Comparison of ENCODE assay signal across 2 cellular contexts in the genomic region with DNA sequence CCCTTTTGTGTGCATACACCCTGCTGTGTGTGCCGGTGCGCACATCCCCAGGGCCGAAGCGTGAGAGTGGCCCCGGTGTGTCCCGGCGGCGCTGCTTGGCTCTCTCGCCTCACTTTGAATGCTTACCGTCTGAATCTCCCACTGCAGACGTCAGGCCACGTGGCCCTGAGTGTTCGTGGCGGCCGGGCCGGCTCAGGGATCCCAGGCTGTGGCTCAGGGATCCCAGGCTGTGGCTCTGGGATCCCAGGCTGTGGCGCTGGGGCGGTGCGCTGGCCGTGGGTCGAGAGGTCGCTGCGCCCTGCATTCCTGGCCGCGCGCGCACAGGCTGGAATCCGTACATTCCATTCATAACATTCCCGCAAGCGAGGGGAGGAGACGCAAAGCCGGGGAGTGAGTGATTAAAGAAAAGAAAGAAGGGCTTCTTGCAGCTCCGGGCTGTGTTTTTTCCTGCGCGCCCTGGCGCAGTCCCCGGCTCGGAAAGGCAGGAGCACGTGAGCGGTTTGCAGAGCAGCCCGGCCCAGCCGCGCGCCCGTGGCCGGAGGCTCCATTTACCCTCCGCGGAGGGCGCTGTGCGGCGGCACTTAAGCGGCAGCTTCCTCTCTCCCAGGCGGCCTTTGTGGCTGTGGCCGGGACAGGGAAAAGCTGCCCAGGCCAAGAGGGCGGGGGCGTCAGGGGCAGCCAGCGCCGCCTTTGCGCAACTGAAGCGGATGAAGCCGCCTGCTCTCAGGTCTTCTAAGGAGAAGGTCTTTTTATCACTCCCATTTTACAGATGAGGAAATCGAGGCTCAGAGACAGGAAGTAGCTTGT.
TF ChIP-seq lines count a peak whose summit lies in the region.

No MANE protein-coding gene starts in this region.

TF ChIP-seq in WTC11, 78 proteins besides CTCF, POLR2A, EP300 and RAD21 (continued from another document and continues in another):
- TF ChIP-seq SMAD3 (CRISPR knock-in tag; IDR thresholded peaks at IDR 0.05; ENCODE audit: borderline replicate concordance), result no peak
- TF ChIP-seq, protein P1, sequence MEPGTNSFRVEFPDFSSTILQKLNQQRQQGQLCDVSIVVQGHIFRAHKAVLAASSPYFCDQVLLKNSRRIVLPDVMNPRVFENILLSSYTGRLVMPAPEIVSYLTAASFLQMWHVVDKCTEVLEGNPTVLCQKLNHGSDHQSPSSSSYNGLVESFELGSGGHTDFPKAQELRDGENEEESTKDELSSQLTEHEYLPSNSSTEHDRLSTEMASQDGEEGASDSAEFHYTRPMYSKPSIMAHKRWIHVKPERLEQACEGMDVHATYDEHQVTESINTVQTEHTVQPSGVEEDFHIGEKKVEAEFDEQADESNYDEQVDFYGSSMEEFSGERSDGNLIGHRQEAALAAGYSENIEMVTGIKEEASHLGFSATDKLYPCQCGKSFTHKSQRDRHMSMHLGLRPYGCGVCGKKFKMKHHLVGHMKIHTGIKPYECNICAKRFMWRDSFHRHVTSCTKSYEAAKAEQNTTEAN (CRISPR knock-in tag; IDR thresholded peaks at IDR 0.05), result 0 out of 2 replicates have a peak, but pooled peaks have one; percentile 49
- no peak for TF ChIP-seq ELF4 (CRISPR knock-in tag; IDR thresholded peaks at IDR 0.05; ENCODE audit: low read depth)
- TF ChIP-seq GTF2I (CRISPR knock-in tag; conservative IDR thresholded peaks at IDR 0.05), result peak; percentile 97
- no peak for TF ChIP-seq CREB1 (CRISPR knock-in tag; IDR thresholded peaks at IDR 0.05)
- TF ChIP-seq GABPB1 (CRISPR knock-in tag; IDR thresholded peaks at IDR 0.05), result 0 out of 2 replicates have a peak, but pooled peaks have one; percentile 11
- TF ChIP-seq, protein P2, sequence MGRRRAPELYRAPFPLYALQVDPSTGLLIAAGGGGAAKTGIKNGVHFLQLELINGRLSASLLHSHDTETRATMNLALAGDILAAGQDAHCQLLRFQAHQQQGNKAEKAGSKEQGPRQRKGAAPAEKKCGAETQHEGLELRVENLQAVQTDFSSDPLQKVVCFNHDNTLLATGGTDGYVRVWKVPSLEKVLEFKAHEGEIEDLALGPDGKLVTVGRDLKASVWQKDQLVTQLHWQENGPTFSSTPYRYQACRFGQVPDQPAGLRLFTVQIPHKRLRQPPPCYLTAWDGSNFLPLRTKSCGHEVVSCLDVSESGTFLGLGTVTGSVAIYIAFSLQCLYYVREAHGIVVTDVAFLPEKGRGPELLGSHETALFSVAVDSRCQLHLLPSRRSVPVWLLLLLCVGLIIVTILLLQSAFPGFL (CRISPR knock-in tag; IDR thresholded peaks at IDR 0.05; ENCODE audit: borderline replicate concordance), result no peak
- no peak for TF ChIP-seq ETV6 (CRISPR knock-in tag; IDR thresholded peaks at IDR 0.05)
- TF ChIP-seq, protein P3, sequence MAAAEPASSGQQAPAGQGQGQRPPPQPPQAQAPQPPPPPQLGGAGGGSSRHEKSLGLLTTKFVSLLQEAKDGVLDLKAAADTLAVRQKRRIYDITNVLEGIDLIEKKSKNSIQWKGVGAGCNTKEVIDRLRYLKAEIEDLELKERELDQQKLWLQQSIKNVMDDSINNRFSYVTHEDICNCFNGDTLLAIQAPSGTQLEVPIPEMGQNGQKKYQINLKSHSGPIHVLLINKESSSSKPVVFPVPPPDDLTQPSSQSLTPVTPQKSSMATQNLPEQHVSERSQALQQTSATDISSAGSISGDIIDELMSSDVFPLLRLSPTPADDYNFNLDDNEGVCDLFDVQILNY (CRISPR knock-in tag; IDR thresholded peaks at IDR 0.05), result peak; percentile 46; the same call in 1 of the 2 replicates
- 0 out of 2 replicates have a peak, but pooled peaks have one; percentile 32 for TF ChIP-seq FOXK1 (CRISPR knock-in tag; IDR thresholded peaks at IDR 0.05)
- TF ChIP-seq JUN (CRISPR knock-in tag; IDR thresholded peaks at IDR 0.05), result no peak
- TF ChIP-seq, protein P4, sequence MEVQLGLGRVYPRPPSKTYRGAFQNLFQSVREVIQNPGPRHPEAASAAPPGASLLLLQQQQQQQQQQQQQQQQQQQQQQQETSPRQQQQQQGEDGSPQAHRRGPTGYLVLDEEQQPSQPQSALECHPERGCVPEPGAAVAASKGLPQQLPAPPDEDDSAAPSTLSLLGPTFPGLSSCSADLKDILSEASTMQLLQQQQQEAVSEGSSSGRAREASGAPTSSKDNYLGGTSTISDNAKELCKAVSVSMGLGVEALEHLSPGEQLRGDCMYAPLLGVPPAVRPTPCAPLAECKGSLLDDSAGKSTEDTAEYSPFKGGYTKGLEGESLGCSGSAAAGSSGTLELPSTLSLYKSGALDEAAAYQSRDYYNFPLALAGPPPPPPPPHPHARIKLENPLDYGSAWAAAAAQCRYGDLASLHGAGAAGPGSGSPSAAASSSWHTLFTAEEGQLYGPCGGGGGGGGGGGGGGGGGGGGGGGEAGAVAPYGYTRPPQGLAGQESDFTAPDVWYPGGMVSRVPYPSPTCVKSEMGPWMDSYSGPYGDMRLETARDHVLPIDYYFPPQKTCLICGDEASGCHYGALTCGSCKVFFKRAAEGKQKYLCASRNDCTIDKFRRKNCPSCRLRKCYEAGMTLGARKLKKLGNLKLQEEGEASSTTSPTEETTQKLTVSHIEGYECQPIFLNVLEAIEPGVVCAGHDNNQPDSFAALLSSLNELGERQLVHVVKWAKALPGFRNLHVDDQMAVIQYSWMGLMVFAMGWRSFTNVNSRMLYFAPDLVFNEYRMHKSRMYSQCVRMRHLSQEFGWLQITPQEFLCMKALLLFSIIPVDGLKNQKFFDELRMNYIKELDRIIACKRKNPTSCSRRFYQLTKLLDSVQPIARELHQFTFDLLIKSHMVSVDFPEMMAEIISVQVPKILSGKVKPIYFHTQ (CRISPR knock-in tag; IDR thresholded peaks at IDR 0.05), result no peak
- TF ChIP-seq, protein P5, sequence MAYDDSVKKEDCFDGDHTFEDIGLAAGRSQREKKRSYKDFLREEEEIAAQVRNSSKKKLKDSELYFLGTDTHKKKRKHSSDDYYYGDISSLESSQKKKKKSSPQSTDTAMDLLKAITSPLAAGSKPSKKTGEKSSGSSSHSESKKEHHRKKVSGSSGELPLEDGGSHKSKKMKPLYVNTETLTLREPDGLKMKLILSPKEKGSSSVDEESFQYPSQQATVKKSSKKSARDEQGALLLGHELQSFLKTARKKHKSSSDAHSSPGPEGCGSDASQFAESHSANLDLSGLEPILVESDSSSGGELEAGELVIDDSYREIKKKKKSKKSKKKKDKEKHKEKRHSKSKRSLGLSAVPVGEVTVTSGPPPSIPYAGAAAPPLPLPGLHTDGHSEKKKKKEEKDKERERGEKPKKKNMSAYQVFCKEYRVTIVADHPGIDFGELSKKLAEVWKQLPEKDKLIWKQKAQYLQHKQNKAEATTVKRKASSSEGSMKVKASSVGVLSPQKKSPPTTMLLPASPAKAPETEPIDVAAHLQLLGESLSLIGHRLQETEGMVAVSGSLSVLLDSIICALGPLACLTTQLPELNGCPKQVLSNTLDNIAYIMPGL (CRISPR knock-in tag; IDR thresholded peaks at IDR 0.05), result no peak; the same call in 1 of the 2 replicates
- TF ChIP-seq TEAD1 (CRISPR knock-in tag; IDR thresholded peaks at IDR 0.05), result peak; percentile 89; the same call in 1 of the 2 replicates
- no peak for TF ChIP-seq ZNF219 (CRISPR knock-in tag; IDR thresholded peaks at IDR 0.05; ENCODE audit: borderline replicate concordance)

TF ChIP-seq in HEK293T, 16 proteins besides CTCF, POLR2A, EP300 and RAD21 (continued from another document):
- TF ChIP-seq FOXM1 (IDR thresholded peaks at IDR 0.05; ENCODE audit: borderline replicate concordance), result no peak
- TF ChIP-seq ZNF384 (IDR thresholded peaks at IDR 0.05), result no peak
- TF ChIP-seq FOXA1 (IDR thresholded peaks at IDR 0.05), result no peak
- TF ChIP-seq LEF1 (IDR thresholded peaks at IDR 0.05; ENCODE audit: borderline replicate concordance), result no peak
- TF ChIP-seq TARDBP (IDR thresholded peaks at IDR 0.05), result no peak
- no peak for TF ChIP-seq FOXK2 (IDR thresholded peaks at IDR 0.05)
